ENCODE assay signal across 13 cellular contexts in genomic region chr2:49296107-49296506, GRCh38.
DNase-seq lines count a peak whose midpoint lies in the region; ATAC-seq and TF ChIP-seq lines count a peak whose summit lies in the region.
"Had no signal": no experiment of that assay in that cellular context is flagged by ENCODE, and none has a peak within 500 bp of the region (broad histone marks: within the 10 kb centered on the region; RNA-seq: fewer than 3 reads in every experiment).

No MANE protein-coding gene starts in this region.

- CTCF ChIA-PET in CD8-positive, alpha-beta T cell (lab: Charles Lee): no interaction called here

- H3K27me3 ChIP-seq in left ventricle myocardium inferior (ENCODE audit: low read depth) (no peaks in the 10 kb centered on the region), dorsolateral prefrontal cortex (no peaks in the 10 kb centered on the region)
- no peaks in the 10 kb centered on the region for H3K27me3 ChIP-seq in CD8-positive, alpha-beta T cell (ENCODE audit: insufficient read depth, low read length)

- H3K9me3 Mint-ChIP-seq in CD8-positive, alpha-beta T cell: peaks cover 8% of the 10 kb centered on the region
- peaks cover 14% of the 10 kb centered on the region for H3K9me3 Mint-ChIP-seq in activated T-cell treated with anti-CD3 and anti-CD28 coated beads, Interleukin-2, amount 50 U/mL, for 4 hours

- H3K4me3 ChIP-seq in left ventricle myocardium inferior (no peak overlapping the region), dorsolateral prefrontal cortex (no peak overlapping the region)
- H3K4me3 ChIP-seq in CD8-positive, alpha-beta T cell (ENCODE audit: low read depth, low read length): no peak overlapping the region
- H3K4me3 ChIP-seq: HAP-1 had no signal

- H3K36me3 ChIP-seq in left ventricle myocardium inferior: no peaks in the 10 kb centered on the region
- H3K36me3 ChIP-seq in CD8-positive, alpha-beta T cell (ENCODE audit: insufficient read depth, low read length): no peaks in the 10 kb centered on the region
- H3K36me3 ChIP-seq: HAP-1 had no signal

- no peaks in the 10 kb centered on the region for H3K36me3 Mint-ChIP-seq in CD8-positive, alpha-beta T cell
- no peaks in the 10 kb centered on the region for H3K36me3 Mint-ChIP-seq in activated T-cell treated with anti-CD3 and anti-CD28 coated beads, Interleukin-2, amount 50 U/mL, for 4 hours (ENCODE audit: insufficient read depth)
- H3K36me3 Mint-ChIP-seq: CD14-positive monocyte had no signal

- H3K27ac ChIP-seq in left ventricle myocardium inferior (replicated peaks) (no peak overlapping the region), VCaP (peak overlapping the region; percentile 41), dorsolateral prefrontal cortex (peak overlapping the region in 48 of 59 donors; percentile 2 to 80 (median 50))
- no peak overlapping the region for H3K27ac ChIP-seq in CD8-positive, alpha-beta T cell (ENCODE audit: low read depth, low read length)

- TF ChIP-seq CTCF in left ventricle myocardium inferior (IDR thresholded peaks at IDR 0.05; ENCODE audit: borderline replicate concordance): no peak
- TF ChIP-seq CTCF in VCaP (conservative IDR thresholded peaks at IDR 0.05): no peak
- TF ChIP-seq CTCF in dorsolateral prefrontal cortex (IDR thresholded peaks at IDR 0.05 in 54 of 56, conservative IDR thresholded peaks at IDR 0.05 in 2 of 56; ENCODE audit: low read depth in 1 of 56, partially characterized antibody in 56 of 56): no peak
- no peak for TF ChIP-seq CTCF in CD8-positive, alpha-beta T cell (IDR thresholded peaks at IDR 0.05)

- DNase-seq in left ventricle myocardium superior: no peak
- DNase-seq in left ventricle myocardium inferior: no peak
- DNase-seq in dorsolateral prefrontal cortex: no peak
- DNase-seq in superior temporal gyrus (ENCODE audit: extremely low spot score): peak; percentile 54
- DNase-seq in CD8-positive, alpha-beta T cell: no peak
- no peak for DNase-seq in activated T-cell treated with anti-CD3 and anti-CD28 coated beads, Interleukin-2, amount 50 U/mL, for 4 hours
- DNase-seq: DMS53, GOT3 had no signal

- no peaks in the 10 kb centered on the region for H3K27me3 Mint-ChIP-seq in CD8-positive, alpha-beta T cell (ENCODE audit: low read depth)
- H3K27me3 Mint-ChIP-seq in activated T-cell treated with anti-CD3 and anti-CD28 coated beads, Interleukin-2, amount 50 U/mL, for 4 hours (ENCODE audit: low read depth): no peaks in the 10 kb centered on the region
- H3K27me3 Mint-ChIP-seq: IgD-negative memory B cell had no signal

- H3K27ac Mint-ChIP-seq in CD8-positive, alpha-beta T cell: no peak overlapping the region
- H3K27ac Mint-ChIP-seq: CD14-positive monocyte, IgD-negative memory B cell had no signal

- ATAC-seq in left ventricle myocardium superior (peak; percentile 59), GM21423 (IDR thresholded peaks at IDR 0.05; ENCODE audit: unreplicated experiment) (no peak)
- no peak for ATAC-seq in CD8-positive, alpha-beta T cell
- ATAC-seq in activated T-cell treated with anti-CD3 and anti-CD28 coated beads, Interleukin-2, amount 50 U/mL, for 4 hours: no peak

- no peak overlapping the region for H3K4me3 Mint-ChIP-seq in CD8-positive, alpha-beta T cell
- no peak overlapping the region for H3K4me3 Mint-ChIP-seq in activated T-cell treated with anti-CD3 and anti-CD28 coated beads, Interleukin-2, amount 50 U/mL, for 4 hours
- H3K4me3 Mint-ChIP-seq: CD14-positive monocyte, IgD-negative memory B cell had no signal

- POLR2A ChIA-PET in CD8-positive, alpha-beta T cell (lab: Charles Lee): no interaction called here

- H3K4me1 Mint-ChIP-seq in CD8-positive, alpha-beta T cell (ENCODE audit: low read depth): no peaks in the 10 kb centered on the region
- no peaks in the 10 kb centered on the region for H3K4me1 Mint-ChIP-seq in activated T-cell treated with anti-CD3 and anti-CD28 coated beads, Interleukin-2, amount 50 U/mL, for 4 hours (ENCODE audit: low read depth)
- H3K4me1 Mint-ChIP-seq: CD14-positive monocyte, IgD-negative memory B cell had no signal

- no peaks in the 10 kb centered on the region for H3K9me3 ChIP-seq in left ventricle myocardium inferior (replicated peaks)
- peaks cover 3% of the 10 kb centered on the region for H3K9me3 ChIP-seq in CD8-positive, alpha-beta T cell (ENCODE audit: low read length)
- H3K9me3 ChIP-seq: HAP-1 had no signal

- peaks cover 15% of the 10 kb centered on the region for H3K4me1 ChIP-seq in left ventricle myocardium inferior
- H3K4me1 ChIP-seq in CD8-positive, alpha-beta T cell (ENCODE audit: insufficient read depth, low read length): no peaks in the 10 kb centered on the region

- intact Hi-C loops in left ventricle myocardium superior (cut with micrococcal nuclease): no loop called here
- intact Hi-C loops in left ventricle myocardium inferior (cut with micrococcal nuclease): no loop called here
- intact Hi-C loops in dorsolateral prefrontal cortex (cut with DNase I): no loop called here
- intact Hi-C loops in CD8-positive, alpha-beta T cell (cut with DNase I, micrococcal nuclease): no loop called here

Comparison
In these comparisons a context has a peak if more than half of its experiments do, and no peak if none do; other contexts are left out.
1. H3K27ac ChIP-seq: peak in VCaP (single experiment) and dorsolateral prefrontal cortex (48 of 59); none in left ventricle myocardium inferior (single experiment) and CD8-positive, alpha-beta T cell (single experiment).